9 cellular contexts compared by ENCODE assay signal in genomic region chr2:171158036-171158789, GRCh38. TPM values are rescaled to one million over a fixed set of nuclear protein-coding genes. Genes with fewer than 3 reads are reported as not detected.
A peak's percentile ranks its signal among the peaks of the same experiment; 100 is the strongest.
DNase-seq lines count a peak whose midpoint lies in the region; ATAC-seq, FAIRE-seq and TF ChIP-seq lines count a peak whose summit lies in the region.
"Had no signal": no experiment of that assay in that cellular context is flagged by ENCODE, and none has a peak within 500 bp of the region (broad histone marks: within the 10 kb centered on the region; RNA-seq: fewer than 3 reads in every experiment).

No MANE protein-coding gene starts in this region.

- POLR2A ChIA-PET in IMR-90 (lab: Charles Lee; ENCODE audit: unreplicated experiment) (no interaction called here), K562 (lab: Yijun Ruan, JAX) (interaction anchor here (0.7 to 11.4 kb wide), 13 partner anchors 8 to 404 kb away, joined by 3 to 118 read pairs (median 3); no protein-coding TSS in a partner anchor)

- no peak overlapping the region for H4K91ac ChIP-seq in IMR-90 (ENCODE audit: insufficient read depth, low read depth, low read length)

- H2AFZ ChIP-seq in DND-41 (ENCODE audit: low read depth, low read length): no peak overlapping the region
- no peak overlapping the region for H2AFZ ChIP-seq in IMR-90 (replicated peaks; ENCODE audit: low read length, poor library complexity)
- H2AFZ ChIP-seq in K562 (ENCODE audit: low read depth, low read length): no peak overlapping the region

- H3K4me1 Mint-ChIP-seq in nephron: peaks cover 52% of the 10 kb centered on the region

- intact Hi-C loops in IMR-90 (cut with micrococcal nuclease) (loop anchor here (5.0 to 10.0 kb wide), 2 partner anchors 101 to 377 kb away; no protein-coding TSS in a partner anchor), K562 (cut with micrococcal nuclease) (loop anchor here (2.0 to 5.0 kb wide), 3 partner anchors 71 to 274 kb away; partner anchors contain the start of genes DCAF17, GORASP2 and METTL8)

- no peak overlapping the region for H3K4ac ChIP-seq in IMR-90 (ENCODE audit: low read depth, low read length)

- H4K8ac ChIP-seq in IMR-90 (ENCODE audit: low read depth in 2 of 2, low read length in 2 of 2): no peak overlapping the region

- H2BK20ac ChIP-seq in IMR-90 (ENCODE audit: low read depth, low read length): no peak overlapping the region

- H3K18ac ChIP-seq in IMR-90 (ENCODE audit: low read depth, low read length): no peak overlapping the region

- no peak for TF ChIP-seq RAD21 in IMR-90 (IDR thresholded peaks at IDR 0.05; ENCODE audit: low read length)
- no peak for TF ChIP-seq RAD21 in K562 (CRISPR knock-in tag; conservative IDR thresholded peaks at IDR 0.05 in 1 of 2, IDR thresholded peaks at IDR 0.05 in 1 of 2)

- peak overlapping the region; percentile 85 for H3K9ac ChIP-seq in DND-41 (ENCODE audit: low read depth, low read length)
- H3K9ac ChIP-seq in IMR-90 (ENCODE audit: low read depth, low read length): no peak overlapping the region
- peak overlapping the region in 1 of 2 experiments; percentile 87; a peak in 2 of 4 replicates for H3K9ac ChIP-seq in K562 (ENCODE audit: insufficient read depth in 1 of 2, low read depth in 2 of 2, low read length in 2 of 2)

- no peak for TF ChIP-seq EP300 in K562 (IDR thresholded peaks at IDR 0.05; ENCODE audit: low read length)

- CTCF ChIA-PET in IMR-90 (lab: Yijun Ruan, JAX) (interaction anchor here (1.0 to 2.8 kb wide), 4 partner anchors 12 to 258 kb away, joined by 3 to 10 read pairs (median 4); no protein-coding TSS in a partner anchor), K562 (lab: Yijun Ruan, JAX; ENCODE audit: low intra/inter-chr PET ratio) (interaction anchor here (1.0 to 1.8 kb wide), 4 partner anchors 185 to 276 kb away, joined by 3 to 18 read pairs (median 4); no protein-coding TSS in a partner anchor)

- FAIRE-seq in K562 (lab: Jason Lieb, UNC): no peak

- H3K9me3 Mint-ChIP-seq in nephron: no peaks in the 10 kb centered on the region

- H3K36me3 ChIP-seq in DND-41 (ENCODE audit: insufficient read depth, low read length) (no peaks in the 10 kb centered on the region; the same call in 1 of the 2 replicates), IMR-90 (ENCODE audit: control insufficient read depth, insufficient read depth, low read length) (no peaks in the 10 kb centered on the region), K562 (ENCODE audit: control insufficient read depth, insufficient read depth, low read length) (no peaks in the 10 kb centered on the region)
- H3K36me3 ChIP-seq: upper lobe of left lung had no signal

- H3K4me1 ChIP-seq in DND-41 (ENCODE audit: insufficient read depth, low read length) (peaks cover 44% of the 10 kb centered on the region), IMR-90 (ENCODE audit: control insufficient read depth, insufficient read depth, low read length) (peaks cover 2% of the 10 kb centered on the region; the same call in 1 of the 2 replicates), K562 (replicated peaks in 1 of 2; ENCODE audit: control insufficient read depth in 2 of 2, insufficient read depth in 2 of 2, low read length in 2 of 2) (peaks cover 15 to 55% of the 10 kb centered on the region in 2 experiments)

- H3K36me3 Mint-ChIP-seq in nephron (ENCODE audit: low read depth): no peaks in the 10 kb centered on the region

- H3K27me3 ChIP-seq in DND-41 (ENCODE audit: insufficient read depth, low read length, poor library complexity) (no peaks in the 10 kb centered on the region), IMR-90 (ENCODE audit: control insufficient read depth, insufficient read depth, low read length) (no peaks in the 10 kb centered on the region), K562 (ENCODE audit: control insufficient read depth in 2 of 2, insufficient read depth in 2 of 2, low read length in 2 of 2) (no peaks in the 10 kb centered on the region)
- H3K27me3 ChIP-seq: upper lobe of left lung had no signal

- peaks cover 62% of the 10 kb centered on the region for H4K20me1 ChIP-seq in DND-41 (ENCODE audit: insufficient read depth, low read length)
- H4K20me1 ChIP-seq in IMR-90 (ENCODE audit: insufficient read depth, low read length): peaks cover 55% of the 10 kb centered on the region
- peaks cover 5% of the 10 kb centered on the region; the same call in 1 of the 2 replicates for H4K20me1 ChIP-seq in K562 (replicated peaks; ENCODE audit: control insufficient read depth, insufficient read depth, low read length)

- no CpG with 5 or more reads among the region's 9 CpGs for WGBS in IMR-90 (ENCODE audit: extremely low coverage in 2 of 2, insufficient read length in 1 of 2), 2 experiments
- 4% methylated on average over 9 of the region's 9 CpGs for WGBS in K562 (ENCODE audit: insufficient coverage, low coverage, missing lambda C conversion rate)

- TF ChIP-seq CTCF in DND-41 (IDR thresholded peaks at IDR 0.05; ENCODE audit: borderline replicate concordance, extremely low read depth, low read length, poor library complexity, severe bottlenecking) (no peak), IMR-90 (conservative IDR thresholded peaks at IDR 0.05; ENCODE audit: low read depth, low read length) (no peak), K562 (IDR thresholded peaks at IDR 0.05 in 2 of 3, conservative IDR thresholded peaks at IDR 0.05 in 1 of 3; ENCODE audit: insufficient read depth in 2 of 3, low read depth in 1 of 3, low read length in 3 of 3) (no peak), nephron (IDR thresholded peaks at IDR 0.05; ENCODE audit: unreplicated experiment in 3 of 3) (no peak)

- dilution Hi-C loops in IMR-90 (cut with HindIII; ENCODE audit: low sequenced_read_pairs, unreplicated experiment): no loop called here

- peak overlapping the region; percentile 92 to 98 (median 97) for H3K4me3 Mint-ChIP-seq in nephron

- H3K9me1 ChIP-seq in IMR-90 (ENCODE audit: insufficient read depth, low read length) (0 out of 2 replicates have a peak, but pooled peaks cover 3% of the 10 kb centered on the region), K562 (ENCODE audit: control insufficient read depth, insufficient read depth, low read length) (no peaks in the 10 kb centered on the region)

- no peak overlapping the region for H3K14ac ChIP-seq in IMR-90 (replicated peaks; ENCODE audit: low read depth, low read length)

- H2AK5ac ChIP-seq in IMR-90 (ENCODE audit: low read depth, low read length): no peak overlapping the region

- ATAC-seq in DND-41 (ENCODE audit: insufficient read depth, low read depth): no peak
- ATAC-seq in IMR-90 (ENCODE audit: low read depth): no peak
- no peak for ATAC-seq in K562
- ATAC-seq in HG03457 (IDR thresholded peaks at IDR 0.05; ENCODE audit: unreplicated experiment): no peak
- no peak for ATAC-seq in HG02938 (IDR thresholded peaks at IDR 0.05; ENCODE audit: unreplicated experiment)

- no peaks in the 10 kb centered on the region for H3K9me3 ChIP-seq in DND-41 (ENCODE audit: insufficient read depth, low read length, severe bottlenecking)
- H3K9me3 ChIP-seq in IMR-90 (ENCODE audit: control insufficient read depth, insufficient read depth, low read length): no peaks in the 10 kb centered on the region
- H3K9me3 ChIP-seq in K562 (replicated peaks; ENCODE audit: control insufficient read depth, insufficient read depth, low read depth, low read length): no peaks in the 10 kb centered on the region
- H3K9me3 ChIP-seq: upper lobe of left lung had no signal

- H3K27ac ChIP-seq in DND-41 (ENCODE audit: low read length): peak overlapping the region; percentile 35; the same call in 1 of the 2 replicates
- H3K27ac ChIP-seq in IMR-90 (ENCODE audit: insufficient read depth, low read length): no peak overlapping the region
- peak overlapping the region; percentile 92; the same call in 2 of the 3 replicates for H3K27ac ChIP-seq in K562 (ENCODE audit: extremely low read depth, low read depth, low read length)

- no peak overlapping the region for H4K5ac ChIP-seq in IMR-90 (ENCODE audit: low read depth, low read length)

- H3K4me3 ChIP-seq in DND-41 (ENCODE audit: low read depth in 1 of 2, low read length in 2 of 2): peak overlapping the region; percentile 89 to 93
- H3K4me3 ChIP-seq in IMR-90 (ENCODE audit: insufficient read depth, low read depth, low read length): no peak overlapping the region
- peak overlapping the region; percentile 81 for H3K4me3 ChIP-seq in K562

- no peak overlapping the region for H2BK120ac ChIP-seq in IMR-90 (ENCODE audit: low read depth, low read length)

- DNase-seq in DND-41 (no peak), IMR-90 (no peak), K562 (ENCODE audit: extremely low read depth in 1 of 4, low spot score in 3 of 4) (peak in 2 of 4 experiments; percentile 51 to 57), GM03348 (ENCODE audit: low spot score) (no peak), NCI-H446 (lab: John Stamatoyannopoulos, UW) (no peak)
- DNase-seq: upper lobe of left lung had no signal

- no peak overlapping the region for H2BK5ac ChIP-seq in IMR-90 (ENCODE audit: low read depth, low read length, poor library complexity, severe bottlenecking)

- BruUV-seq in IMR-90 (replicated peaks; lab: Mats Ljungman, UMichigan) (no TSS peak), K562 (replicated peaks; lab: Mats Ljungman, UMichigan) (no TSS peak)

- H3K56ac ChIP-seq in IMR-90 (ENCODE audit: extremely low read depth, insufficient read depth, low read length): no peak overlapping the region

- no peak overlapping the region for H2BK15ac ChIP-seq in IMR-90 (ENCODE audit: low read depth, low read length)

- H3K23ac ChIP-seq in IMR-90 (ENCODE audit: low read depth, low read length): peak overlapping the region; percentile 53; the same call in 1 of the 2 replicates

- H2AK9ac ChIP-seq in IMR-90 (replicated peaks; ENCODE audit: low read depth, low read length, poor library complexity): no peak overlapping the region

- H3K79me1 ChIP-seq in IMR-90 (ENCODE audit: low read depth in 1 of 2, low read length in 2 of 2): peaks cover 0 to 33% of the 10 kb centered on the region in 2 experiments; a peak in 3 of 4 replicates

- no peaks in the 10 kb centered on the region for H3K27me3 Mint-ChIP-seq in nephron (ENCODE audit: low read depth)

- H3K4me2 ChIP-seq in DND-41 (ENCODE audit: insufficient read depth, low read length) (peak overlapping the region; percentile 89), IMR-90 (ENCODE audit: low read depth, low read length) (peak overlapping the region; percentile 91; the same call in 1 of the 2 replicates), K562 (ENCODE audit: insufficient read depth, low read length) (peak overlapping the region; percentile 89)

- H3K27ac Mint-ChIP-seq in nephron: peak overlapping the region; percentile 53 to 96 (median 96)

- no peak for TF ChIP-seq POLR2A in IMR-90 (IDR thresholded peaks at IDR 0.05; ENCODE audit: low read depth, low read length)
- TF ChIP-seq POLR2A in K562 (conservative IDR thresholded peaks at IDR 0.05): no peak

- in situ Hi-C loops in IMR-90 (cut with MboI; ENCODE audit: low sequenced_read_pairs): loop anchor here (10.0 kb wide), 1 partner anchor 183 kb away; no protein-coding TSS in a partner anchor
- in situ Hi-C loops in K562 (cut with MboI): no loop called here

- peaks cover 73% of the 10 kb centered on the region for H3K79me2 ChIP-seq in DND-41 (ENCODE audit: insufficient read depth, low read length)
- peaks cover 76% of the 10 kb centered on the region for H3K79me2 ChIP-seq in K562 (ENCODE audit: control insufficient read depth, insufficient read depth, low read length)

RNA-seq across cellular contexts. Expression of gene TLK1, which starts 2.5 kb away (rescaled TPM):
- 12.5 TPM in 2 replicates for total RNA-seq in IMR-90 (2012; rRNA removed)
- 6.3 and 7.3 TPM in 2 replicates for polyA plus RNA-seq in IMR-90 (2012; rRNA removed)
- 2.8 and 4.5 TPM in 2 replicates for polyA plus RNA-seq in IMR-90 (2012; cell fraction: cytosol; rRNA removed)
- polyA plus RNA-seq in IMR-90 (2012; cell fraction: nucleus; rRNA removed; ENCODE audit: low replicate concordance): 4.2 and 6.4 TPM in 2 replicates
- total RNA-seq in K562 (2011; cell fraction: chromatin; rRNA removed; ENCODE audit: low replicate concordance): 28.8 and 103 TPM in 2 replicates
- total RNA-seq in K562 (2011; cell fraction: nucleolus; rRNA removed): 12.8 and 19.3 TPM in 2 replicates
- 38.3 and 67.9 TPM in 2 replicates for total RNA-seq in K562 (2011; cell fraction: nucleoplasm; rRNA removed)
- total RNA-seq in K562 (2014; rRNA removed): 20.2 and 25.8 TPM in 2 replicates
- total RNA-seq in K562 (2014; rRNA removed; fragmentation: Illumina TruSeq; extraction: Trizol): 41.6 and 46.6 TPM in 2 replicates
- 33.4 and 36.6 TPM in 2 replicates for total RNA-seq in K562 (2015; rRNA removed; fragmentation: Illumina TruSeq; extraction: Trizol)
- total RNA-seq in K562 (2021): 87.9 and 101 TPM in 2 replicates
- 23.8 and 34.4 TPM in 2 replicates for polyA plus RNA-seq in K562 (2011; rRNA removed)
- polyA plus RNA-seq in K562 (2011; cell fraction: cytosol; rRNA removed): 5.8 and 9.7 TPM in 2 replicates
- 15.1 and 18.2 TPM in 2 replicates for polyA plus RNA-seq in K562 (2011; cell fraction: nucleus; rRNA removed)
- 36.3 and 37.3 TPM in 2 replicates for polyA plus RNA-seq in K562 (2012)
- 53.4 and 63.2 TPM in 2 replicates for polyA plus RNA-seq in K562 (2014; fragmentation: Illumina TruSeq; extraction: Trizol)
- polyA plus RNA-seq in K562 (2014; fragmentation: Nextera tagmentation; extraction: Ambion mirVana): 10 to 100 TPM; 40.5 to 92.0 TPM
- 19.3 and 22.6 TPM in 2 replicates for polyA plus RNA-seq in K562 (2014; rRNA removed)
- polyA minus RNA-seq in K562 (2011; rRNA and poly(A)+ RNA removed): 79.3 and 89.8 TPM in 2 replicates
- polyA minus RNA-seq in K562 (2011; cell fraction: cytosol; rRNA and poly(A)+ RNA removed): 42.7 and 49.5 TPM in 2 replicates
- 21.5 and 39.5 TPM in 2 replicates for polyA minus RNA-seq in K562 (2011; cell fraction: nucleus; rRNA and poly(A)+ RNA removed)
